In the genomic region with DNA sequence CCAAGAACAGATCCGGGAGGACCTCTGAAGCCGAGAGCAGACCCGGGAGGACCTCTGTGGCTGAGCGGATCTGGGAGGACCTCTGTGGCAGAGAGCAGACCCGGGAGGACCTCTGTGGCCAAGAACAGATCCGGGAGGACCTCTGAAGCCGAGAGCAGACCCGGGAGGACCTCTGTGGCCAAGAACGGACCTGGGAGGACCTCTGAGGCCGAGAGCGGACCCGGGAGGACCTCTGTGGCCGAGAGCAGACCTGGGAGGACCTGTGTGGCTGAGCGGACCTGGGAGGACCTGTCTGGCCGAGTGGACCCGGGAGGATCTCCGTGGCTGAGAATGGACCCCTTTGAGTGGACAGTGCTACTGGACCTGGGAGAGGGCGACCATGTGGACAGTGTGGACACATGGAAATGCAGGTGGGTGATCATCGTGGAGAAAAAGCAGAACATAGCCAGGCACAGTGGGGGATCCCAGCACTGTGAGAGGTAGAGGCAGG, we compare ENCODE assay signal across 1 cellular context. TPM values are rescaled to one million over a fixed set of nuclear protein-coding genes. Genes with fewer than 3 reads are reported as not detected.
"Had no signal": no experiment of that assay in that cellular context is flagged by ENCODE, and none has a peak within 500 bp of the region (broad histone marks: within the 10 kb centered on the region; RNA-seq: fewer than 3 reads in every experiment).

No MANE protein-coding gene starts in this region.

RNA-seq across cellular contexts. Expression of a gene that starts 16.1 kb away (rescaled TPM):
- total RNA-seq: natural killer cell had no signal
